In the genomic region with DNA sequence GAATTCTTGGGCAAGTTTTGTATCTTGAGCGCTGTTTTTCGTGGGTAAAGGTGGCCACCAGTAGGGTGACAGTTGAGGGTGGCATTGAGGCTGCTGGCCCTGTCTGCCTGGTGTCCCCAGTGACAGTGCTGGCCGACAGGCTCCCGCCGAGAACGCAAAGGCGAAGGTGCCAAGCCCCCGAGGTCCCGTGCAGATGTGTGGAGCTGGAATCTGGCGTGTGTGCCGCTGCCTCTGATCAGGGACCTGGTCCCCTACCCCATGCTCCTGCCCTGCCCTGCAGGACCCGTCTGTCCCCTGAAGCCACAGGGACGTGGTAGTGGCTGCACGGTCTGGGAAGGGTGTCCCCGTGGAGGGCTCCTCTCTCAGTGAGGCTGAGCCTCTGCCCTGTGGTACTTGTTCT, we compare ENCODE assay signal across 15 cellular contexts. TPM values are rescaled to one million over a fixed set of nuclear protein-coding genes. Genes with fewer than 3 reads are reported as not detected.
DNase-seq lines count a peak whose midpoint lies in the region; ATAC-seq lines count a peak whose summit lies in the region.
"Had no signal": no experiment of that assay in that cellular context is flagged by ENCODE, and none has a peak within 500 bp of the region (broad histone marks: within the 10 kb centered on the region; RNA-seq: fewer than 3 reads in every experiment).

No MANE protein-coding gene starts in this region.

- H3K4me1 ChIP-seq in right cardiac atrium (ENCODE audit: control insufficient read depth, insufficient read depth, low read length) (peaks cover 13% of the 10 kb centered on the region), mesenchymal stem cell (ENCODE audit: control insufficient read depth, insufficient read depth, low read depth, low read length) (peaks cover 29% of the 10 kb centered on the region)

- H2AK5ac ChIP-seq in mesenchymal stem cell (ENCODE audit: low read length, severe bottlenecking), result no peak overlapping the region

- H2BK15ac ChIP-seq in mesenchymal stem cell (ENCODE audit: low read depth, poor library complexity, severe bottlenecking), result no peak overlapping the region

- peak overlapping the region; percentile 92 for H3K9ac ChIP-seq in mesenchymal stem cell (ENCODE audit: low read length)

- H3K4me3 ChIP-seq in right cardiac atrium (ENCODE audit: low read length), result no peak overlapping the region
- peak overlapping the region in 1 of 2 experiments; percentile 92 for H3K4me3 ChIP-seq in mesenchymal stem cell (ENCODE audit: insufficient read depth in 1 of 2, low read depth in 1 of 2, low read length in 2 of 2)

- H3K27me3 ChIP-seq in right cardiac atrium (ENCODE audit: control insufficient read depth, insufficient read depth) (no peaks in the 10 kb centered on the region), mesenchymal stem cell (ENCODE audit: control insufficient read depth in 1 of 2, insufficient read depth in 1 of 2, low read length in 2 of 2) (no peaks in the 10 kb centered on the region)
- H3K27me3 ChIP-seq: upper lobe of left lung had no signal

- POLR2A ChIA-PET in activated CD8-positive, alpha-beta T cell treated with anti-CD3 and anti-CD28 coated beads, Interleukin-2, amount 10 ng/mL, durations not matched to agents 7 days and 5 days (lab: Charles Lee), result interaction anchor here (1.0 kb wide), 1 partner anchor 20 kb away, joined by 3 read pairs; the partner anchor contains the start of gene BAIAP3

- no peak overlapping the region for H3K18ac ChIP-seq in mesenchymal stem cell (ENCODE audit: low read depth in 1 of 2, low read length in 2 of 2)

- no peak overlapping the region for H2BK12ac ChIP-seq in mesenchymal stem cell (ENCODE audit: low read length in 2 of 2)

- peak overlapping the region in 1 of 2 experiments; percentile 10 for H3K23ac ChIP-seq in mesenchymal stem cell (ENCODE audit: low read length in 2 of 2)

- H2BK120ac ChIP-seq in mesenchymal stem cell (ENCODE audit: low read depth, low read length), result no peak overlapping the region

- H3K27ac ChIP-seq in right cardiac atrium (ENCODE audit: low read length) (no peak overlapping the region), mesenchymal stem cell (ENCODE audit: low read length, poor library complexity, severe bottlenecking) (no peak overlapping the region)

- CTCF ChIA-PET in activated CD8-positive, alpha-beta T cell treated with anti-CD3 and anti-CD28 coated beads, Interleukin-2, amount 10 ng/mL, durations not matched to agents 7 days and 5 days (lab: Charles Lee), result no interaction called here

- no peak overlapping the region for H4K8ac ChIP-seq in mesenchymal stem cell (ENCODE audit: low read length)

- H3K79me1 ChIP-seq in mesenchymal stem cell (replicated peaks; ENCODE audit: low read length, poor library complexity, severe bottlenecking), result peaks cover 12% of the 10 kb centered on the region

- no peaks in the 10 kb centered on the region for H3K9me3 ChIP-seq in right cardiac atrium (ENCODE audit: control insufficient read depth, low read length)
- H3K9me3 ChIP-seq in mesenchymal stem cell (ENCODE audit: control insufficient read depth, low read length), result no peaks in the 10 kb centered on the region
- H3K9me3 ChIP-seq: upper lobe of left lung had no signal

- H3K4ac ChIP-seq in mesenchymal stem cell (ENCODE audit: low read depth in 1 of 2, low read length in 2 of 2), result no peak overlapping the region

- no peak overlapping the region for H2BK5ac ChIP-seq in mesenchymal stem cell (ENCODE audit: low read depth, low read length, poor library complexity, severe bottlenecking)

- ATAC-seq in right cardiac atrium (no peak), left ventricle myocardium superior (no peak), HG02642 (IDR thresholded peaks at IDR 0.05; ENCODE audit: poor library complexity, unreplicated experiment) (no peak)
- ATAC-seq in activated CD8-positive, alpha-beta T cell treated with anti-CD3 and anti-CD28 coated beads, Interleukin-2, amount 10 ng/mL, durations not matched to agents 7 days and 5 days, result no peak

- no peak overlapping the region for H4K91ac ChIP-seq in mesenchymal stem cell (ENCODE audit: low read length)

- H3K36me3 Mint-ChIP-seq in activated CD8-positive, alpha-beta T cell treated with anti-CD3 and anti-CD28 coated beads, Interleukin-2, amount 10 ng/mL, durations not matched to agents 7 days and 5 days (ENCODE audit: low read depth), result peaks cover 47% of the 10 kb centered on the region

- intact Hi-C loops in right cardiac atrium (cut with DNase I), result no loop called here
- intact Hi-C loops in left ventricle myocardium superior (cut with micrococcal nuclease), result no loop called here

- H3K9me3 Mint-ChIP-seq in activated CD8-positive, alpha-beta T cell treated with anti-CD3 and anti-CD28 coated beads, Interleukin-2, amount 10 ng/mL, durations not matched to agents 7 days and 5 days (ENCODE audit: insufficient read depth), result no peaks in the 10 kb centered on the region

- H3K14ac ChIP-seq in mesenchymal stem cell (ENCODE audit: low read length in 2 of 2), result no peak overlapping the region

- 84% methylated on average over 15 of the region's 15 CpGs for WGBS in right cardiac atrium
- 97% methylated on average over 15 of the region's 15 CpGs for WGBS in mesenchymal stem cell

- no peak overlapping the region for H3K4me2 ChIP-seq in mesenchymal stem cell (ENCODE audit: low read length, poor library complexity, severe bottlenecking)

- H2AFZ ChIP-seq in mesenchymal stem cell (ENCODE audit: low read depth, low read length), result no peak overlapping the region

- peak overlapping the region; percentile 22 for H3K4me3 Mint-ChIP-seq in activated CD8-positive, alpha-beta T cell treated with anti-CD3 and anti-CD28 coated beads, Interleukin-2, amount 10 ng/mL, durations not matched to agents 7 days and 5 days

- peaks cover 37% of the 10 kb centered on the region for H3K4me1 Mint-ChIP-seq in activated CD8-positive, alpha-beta T cell treated with anti-CD3 and anti-CD28 coated beads, Interleukin-2, amount 10 ng/mL, durations not matched to agents 7 days and 5 days (ENCODE audit: low read depth)

- no peak overlapping the region for H3K27ac Mint-ChIP-seq in activated CD8-positive, alpha-beta T cell treated with anti-CD3 and anti-CD28 coated beads, Interleukin-2, amount 10 ng/mL, durations not matched to agents 7 days and 5 days

- DNase-seq in right cardiac atrium, result peak in 2 of 3 donors; percentile 42 to 55
- DNase-seq in left ventricle myocardium superior, result no peak
- no peak for DNase-seq in activated CD8-positive, alpha-beta T cell treated with anti-CD3 and anti-CD28 coated beads, Interleukin-2, amount 10 ng/mL, durations not matched to agents 7 days and 5 days
- DNase-seq in mesenchymal stem cell, result no peak
- DNase-seq in amniotic stem cell (lab: John Stamatoyannopoulos, UW), result no peak
- no peak for DNase-seq in stimulated activated CD4-positive, alpha-beta T cell treated with anti-CD3 and anti-CD28 coated beads, Interleukin-15, amount 100 ng/mL, for 24 hours
- no peak for DNase-seq in stimulated activated CD4-positive, alpha-beta T cell treated with anti-CD3 and anti-CD28 coated beads, Interleukin-2, amount 100 ng/mL, for 24 hours
- DNase-seq: activated CD8-positive, alpha-beta memory T cell treated with anti-CD3 and anti-CD28 coated beads for 24 hours; dermis blood vessel endothelial cell; Kasumi-1; NCI-H526; T-helper 9 cell; upper lobe of left lung had no signal

- no peaks in the 10 kb centered on the region for H3K27me3 Mint-ChIP-seq in activated CD8-positive, alpha-beta T cell treated with anti-CD3 and anti-CD28 coated beads, Interleukin-2, amount 10 ng/mL, durations not matched to agents 7 days and 5 days (ENCODE audit: low read depth)

- H3K36me3 ChIP-seq in mesenchymal stem cell (ENCODE audit: control insufficient read depth in 1 of 2, insufficient read depth in 2 of 2, low read depth in 1 of 2, low read length in 2 of 2), result peaks cover 44 to 59% of the 10 kb centered on the region in 2 experiments

RNA-seq across cellular contexts. Expression of gene UBE2I, which starts 3.5 kb away (rescaled TPM):
- total RNA-seq in right cardiac atrium (10 to 100 TPM; 73.5 to 95.3 (median 87.8) TPM), left ventricle myocardium superior (93.8 TPM)
- polyA plus RNA-seq in right cardiac atrium, result 76.5 TPM
- total RNA-seq in activated CD8-positive, alpha-beta T cell treated with anti-CD3 and anti-CD28 coated beads, Interleukin-2, amount 10 ng/mL, durations not matched to agents 7 days and 5 days, result 100 to 1,000 TPM; 207 to 237 TPM
- 146 TPM for polyA plus RNA-seq in mesenchymal stem cell (2013, experiment 1 of 2)
- polyA plus RNA-seq in mesenchymal stem cell (2013, experiment 2 of 2), result 147 TPM

RNA-seq across cellular contexts. Expression of gene BAIAP3, which starts 20.5 kb away (rescaled TPM):
- 1 to 10 TPM in 3 of 4 donors, under 1 TPM in 1; 0.53 to 2.7 (median 2.0) TPM for total RNA-seq in right cardiac atrium
- polyA plus RNA-seq in right cardiac atrium, result 1.6 TPM
- total RNA-seq in left ventricle myocardium superior, result 5.2 TPM
- total RNA-seq in activated CD8-positive, alpha-beta T cell treated with anti-CD3 and anti-CD28 coated beads, Interleukin-2, amount 10 ng/mL, durations not matched to agents 7 days and 5 days, result under 1 TPM; 0.24 to 0.63 TPM
- polyA plus RNA-seq in mesenchymal stem cell (2013, experiment 1 of 2), result 3.2 TPM
- polyA plus RNA-seq in mesenchymal stem cell (2013, experiment 2 of 2), result 3.6 TPM

RNA-seq across cellular contexts. Expression of gene TSR3, which starts 38.8 kb away (rescaled TPM):
- 10 to 100 TPM; 49.6 to 54.0 (median 52.8) TPM for total RNA-seq in right cardiac atrium
- 58.5 TPM for polyA plus RNA-seq in right cardiac atrium
- total RNA-seq in left ventricle myocardium superior, result 55.9 TPM
- total RNA-seq in activated CD8-positive, alpha-beta T cell treated with anti-CD3 and anti-CD28 coated beads, Interleukin-2, amount 10 ng/mL, durations not matched to agents 7 days and 5 days, result 10 to 100 TPM; 48.5 to 50.7 TPM
- polyA plus RNA-seq in mesenchymal stem cell (2013, experiment 1 of 2), result 43.6 TPM
- polyA plus RNA-seq in mesenchymal stem cell (2013, experiment 2 of 2), result 42.3 TPM

RNA-seq across cellular contexts. Expression of gene GNPTG, which starts 38.8 kb away (rescaled TPM):
- total RNA-seq in right cardiac atrium (10 to 100 TPM; 39.7 to 45.3 (median 43.0) TPM), left ventricle myocardium superior (37.6 TPM)
- polyA plus RNA-seq in right cardiac atrium, result 47.1 TPM
- total RNA-seq in activated CD8-positive, alpha-beta T cell treated with anti-CD3 and anti-CD28 coated beads, Interleukin-2, amount 10 ng/mL, durations not matched to agents 7 days and 5 days, result 10 to 100 TPM; 24.2 to 25.1 TPM
- polyA plus RNA-seq in mesenchymal stem cell (2013, experiment 1 of 2), result 46.5 TPM
- 45.8 TPM for polyA plus RNA-seq in mesenchymal stem cell (2013, experiment 2 of 2)

RNA-seq across cellular contexts. Expression of gene TPSD1, which starts 57.0 kb away (rescaled TPM):
- total RNA-seq in right cardiac atrium (under 1 TPM in 2 of 4 donors, not detected in 2; 0.26 to 0.85 TPM), left ventricle myocardium superior (0.50 TPM)
- polyA plus RNA-seq in right cardiac atrium, result 0.16 TPM
- not detected for total RNA-seq in activated CD8-positive, alpha-beta T cell treated with anti-CD3 and anti-CD28 coated beads, Interleukin-2, amount 10 ng/mL, durations not matched to agents 7 days and 5 days
- not detected for polyA plus RNA-seq in mesenchymal stem cell (2013, experiment 1 of 2)
- not detected for polyA plus RNA-seq in mesenchymal stem cell (2013, experiment 2 of 2)
- total RNA-seq: aorta, dermis blood vessel endothelial cell had no signal

Comparison
In these comparisons a context has a peak if more than half of its experiments do, and no peak if none do; other contexts are left out.
1. DNase-seq: peak in right cardiac atrium (2 of 3); none in left ventricle myocardium superior (single experiment), activated CD8-positive, alpha-beta T cell treated with anti-CD3 and anti-CD28 coated beads, Interleukin-2, amount 10 ng/mL, durations not matched to agents 7 days and 5 days (single experiment), mesenchymal stem cell (single experiment), amniotic stem cell (single experiment), stimulated activated CD4-positive, alpha-beta T cell treated with anti-CD3 and anti-CD28 coated beads, Interleukin-15, amount 100 ng/mL, for 24 hours (single experiment) and stimulated activated CD4-positive, alpha-beta T cell treated with anti-CD3 and anti-CD28 coated beads, Interleukin-2, amount 100 ng/mL, for 24 hours (0 of 2).